Comparison of ENCODE assay signal across 8 cellular contexts in the genomic region with DNA sequence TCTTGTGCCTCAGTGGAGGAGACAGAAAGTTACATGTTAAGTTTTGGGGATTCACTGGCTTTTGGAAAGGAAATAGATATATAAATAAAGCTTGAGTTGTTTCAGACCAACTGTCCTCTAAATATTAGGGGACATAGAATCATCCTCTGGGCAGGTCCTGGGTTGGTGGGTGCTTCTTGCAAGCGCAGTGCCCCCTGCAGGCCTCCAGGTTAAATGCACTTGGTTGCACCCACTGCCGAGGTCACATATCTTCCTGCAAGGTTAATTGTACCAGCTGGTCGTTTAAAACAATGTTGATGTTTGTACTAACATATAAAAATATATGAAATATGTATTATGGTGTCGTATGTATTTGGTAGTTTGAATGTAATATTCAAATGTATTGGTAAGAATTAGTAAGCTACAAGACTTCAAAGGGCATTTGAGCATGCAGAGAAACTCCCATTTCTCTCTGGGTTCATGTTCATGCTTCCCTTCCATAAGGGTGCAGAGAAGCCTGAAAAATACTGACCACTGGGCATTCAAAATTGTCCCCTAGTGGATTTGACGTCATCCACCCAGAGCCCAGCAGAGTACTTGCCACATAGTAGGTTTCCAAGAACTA.
DNase-seq lines count a peak whose midpoint lies in the region; ATAC-seq, FAIRE-seq and TF ChIP-seq lines count a peak whose summit lies in the region.

No MANE protein-coding gene starts in this region.

- dilution Hi-C loops in mammary epithelial cell (cut with HindIII; ENCODE audit: low sequenced_read_pairs), result loop anchor here (5.0 kb wide), 1 partner anchor 94 kb away; no protein-coding TSS in a partner anchor

- peaks cover 0 to 2% (median 0%) of the 10 kb centered on the region in 3 donors for H3K36me3 Mint-ChIP-seq in CD8-positive, alpha-beta memory T cell

- CTCF ChIA-PET in mammary epithelial cell (lab: Charles Lee; ENCODE audit: low non-redundant PET), result interaction anchor here (0.6 kb wide), 1 partner anchor 86 kb away, joined by 5 read pairs; no protein-coding TSS in a partner anchor
- CTCF ChIA-PET in CD8-positive, alpha-beta memory T cell (lab: Charles Lee), result no interaction called here

- no peaks in the 10 kb centered on the region for H4K20me1 ChIP-seq in mammary epithelial cell (ENCODE audit: insufficient read depth, low read length)

- H3K4me1 ChIP-seq in BE2C, result peaks cover 10% of the 10 kb centered on the region
- peaks cover 4% of the 10 kb centered on the region for H3K4me1 ChIP-seq in mammary epithelial cell (ENCODE audit: insufficient read depth, low read length)
- peaks cover 0 to 7% of the 10 kb centered on the region in 2 donors for H3K4me1 ChIP-seq in lung (ENCODE audit: control insufficient read depth in 2 of 2, insufficient read depth in 2 of 2, low read length in 2 of 2)
- peaks cover 0 to 5% (median under 1%) of the 10 kb centered on the region in 4 donors for H3K4me1 ChIP-seq in upper lobe of left lung
- no peaks in the 10 kb centered on the region for H3K4me1 ChIP-seq in CD8-positive, alpha-beta memory T cell (ENCODE audit: insufficient read depth, low read length)

- no peak for TF ChIP-seq EP300 in upper lobe of left lung (IDR thresholded peaks at IDR 0.05)

- no peaks in the 10 kb centered on the region for H3K9me3 ChIP-seq in BE2C
- no peaks in the 10 kb centered on the region for H3K9me3 ChIP-seq in mammary epithelial cell (replicated peaks; ENCODE audit: insufficient read depth, low read length)
- no peaks in the 10 kb centered on the region for H3K9me3 ChIP-seq in lung (ENCODE audit: control insufficient read depth in 2 of 2, insufficient read depth in 1 of 2, low read length in 1 of 2)
- H3K9me3 ChIP-seq in upper lobe of left lung, result no peaks in the 10 kb centered on the region
- H3K9me3 ChIP-seq in CD8-positive, alpha-beta memory T cell (ENCODE audit: low read length), result no peaks in the 10 kb centered on the region

- no peak for TF ChIP-seq POLR2A in GM12892 (IDR thresholded peaks at IDR 0.05; ENCODE audit: low read depth, low read length)
- no peak for TF ChIP-seq POLR2A in upper lobe of left lung (IDR thresholded peaks at IDR 0.05)

- BruUV-seq in mammary epithelial cell (replicated peaks; lab: Mats Ljungman, UMichigan), result no TSS peak

- no peak overlapping the region for H3K4me3 ChIP-seq in BE2C (ENCODE audit: low read depth, low read length)
- no peak overlapping the region for H3K4me3 ChIP-seq in mammary epithelial cell (replicated peaks in 1 of 3; ENCODE audit: insufficient read depth in 1 of 3, low read depth in 2 of 3, low read length in 3 of 3)
- H3K4me3 ChIP-seq in lung, result no peak overlapping the region
- no peak overlapping the region for H3K4me3 ChIP-seq in upper lobe of left lung
- no peak overlapping the region for H3K4me3 ChIP-seq in CD8-positive, alpha-beta memory T cell (ENCODE audit: low read length)

- no peak overlapping the region for H3K27ac ChIP-seq in mammary epithelial cell (ENCODE audit: insufficient read depth, low read depth, low read length)
- H3K27ac ChIP-seq in lung (ENCODE audit: low read depth in 1 of 2, low read length in 1 of 2), result no peak overlapping the region
- no peak overlapping the region for H3K27ac ChIP-seq in upper lobe of left lung
- no peak overlapping the region for H3K27ac ChIP-seq in CD8-positive, alpha-beta memory T cell (ENCODE audit: low read depth, low read length)

- TF ChIP-seq CTCF in BE2C (IDR thresholded peaks at IDR 0.05; ENCODE audit: low read depth, low read length) (peak; percentile 77), mammary epithelial cell (conservative IDR thresholded peaks at IDR 0.05 in 1 of 2, IDR thresholded peaks at IDR 0.05 in 1 of 2; ENCODE audit: extremely low read depth in 1 of 2, insufficient read depth in 1 of 2, low read depth in 1 of 2, low read length in 2 of 2) (peak; percentile 82 to 84), lung (IDR thresholded peaks at IDR 0.05; ENCODE audit: control extremely low read depth, extremely low read depth) (peak; percentile 5), upper lobe of left lung (IDR thresholded peaks at IDR 0.05) (peak in 5 of 6 experiments; percentile 23 to 71 (median 49))

- in situ Hi-C loops in mammary epithelial cell (cut with MboI; ENCODE audit: low sequenced_read_pairs in 2 of 2), result no loop called here

- no peaks in the 10 kb centered on the region for H3K9me3 Mint-ChIP-seq in CD8-positive, alpha-beta memory T cell

- POLR2A ChIA-PET in CD8-positive, alpha-beta memory T cell (lab: Charles Lee), result no interaction called here

- no peak overlapping the region for H2AFZ ChIP-seq in mammary epithelial cell (ENCODE audit: low read depth, low read length)

- FAIRE-seq in GM12892 (lab: Jason Lieb, UNC), result no peak

- intact Hi-C loops in mammary epithelial cell (cut with micrococcal nuclease), result loop anchor here (1.0 to 2.0 kb wide), 5 partner anchors 76 to 281 kb away; no protein-coding TSS in a partner anchor

- no peak overlapping the region for H3K4me3 Mint-ChIP-seq in CD8-positive, alpha-beta memory T cell

- H3K4me2 ChIP-seq in mammary epithelial cell (ENCODE audit: insufficient read depth, low read depth, low read length), result no peak overlapping the region

- DNase-seq in BE2C (peak; percentile 39), GM12892 (ENCODE audit: insufficient read length) (peak; percentile 23), NCI-H748 (lab: John Stamatoyannopoulos, UW; ENCODE audit: unreplicated experiment) (peak; percentile 64), mammary epithelial cell (peak; percentile 21), lung (ENCODE audit: low spot score) (peak; percentile 37), upper lobe of left lung (peak in 1 of 2 donors; percentile 65)
- DNase-seq in CD8-positive, alpha-beta memory T cell, result no peak

- no peak for ATAC-seq in lung (ENCODE audit: insufficient read depth, low FRiP score)
- ATAC-seq in upper lobe of left lung (ENCODE audit: low FRiP score in 2 of 2), result no peak
- no peak for ATAC-seq in GM21381 (IDR thresholded peaks at IDR 0.05; ENCODE audit: unreplicated experiment)

- H3K36me3 ChIP-seq in BE2C (peaks cover 6% of the 10 kb centered on the region), mammary epithelial cell (ENCODE audit: insufficient read depth, low read length) (no peaks in the 10 kb centered on the region), lung (ENCODE audit: control insufficient read depth in 2 of 2, insufficient read depth in 2 of 2, low read length in 2 of 2) (no peaks in the 10 kb centered on the region), upper lobe of left lung (no peaks in the 10 kb centered on the region)
- no peaks in the 10 kb centered on the region for H3K36me3 ChIP-seq in CD8-positive, alpha-beta memory T cell (ENCODE audit: insufficient read depth, low read length)

- H3K27me3 ChIP-seq in BE2C, result no peaks in the 10 kb centered on the region
- H3K27me3 ChIP-seq in mammary epithelial cell (ENCODE audit: insufficient read depth, low read length), result no peaks in the 10 kb centered on the region
- H3K27me3 ChIP-seq in lung (ENCODE audit: control insufficient read depth, insufficient read depth), result no peaks in the 10 kb centered on the region
- H3K27me3 ChIP-seq in upper lobe of left lung, result no peaks in the 10 kb centered on the region
- H3K27me3 ChIP-seq in CD8-positive, alpha-beta memory T cell (ENCODE audit: insufficient read depth, low read length, poor library complexity, severe bottlenecking), result no peaks in the 10 kb centered on the region

- H3K79me2 ChIP-seq in mammary epithelial cell (ENCODE audit: insufficient read depth, low read length), result peaks cover 45% of the 10 kb centered on the region

- no peak overlapping the region for H3K9ac ChIP-seq in mammary epithelial cell (ENCODE audit: insufficient read depth, low read length)

- H3K27ac Mint-ChIP-seq in CD8-positive, alpha-beta memory T cell, result no peak overlapping the region

- H3K27me3 Mint-ChIP-seq in CD8-positive, alpha-beta memory T cell, result peaks cover 3 to 4% of the 10 kb centered on the region in 2 donors

- no peaks in the 10 kb centered on the region for H3K4me1 Mint-ChIP-seq in CD8-positive, alpha-beta memory T cell

- WGBS in mammary epithelial cell (ENCODE audit: low coverage, missing lambda C conversion rate), result 88% methylated on average over 4 of the region's 5 CpGs
- WGBS in lung, 2 donors, result 45 to 56% methylated on average over 5 of the region's 5 CpGs
- WGBS in upper lobe of left lung, 2 donors, result 59 to 61% methylated on average over 5 of the region's 5 CpGs

Comparison
In these comparisons a context has a peak if more than half of its experiments do, and no peak if none do; other contexts are left out.
1. DNase-seq: peak in BE2C (single experiment), GM12892 (single experiment), NCI-H748 (single experiment), mammary epithelial cell (single experiment) and lung (single experiment); none in CD8-positive, alpha-beta memory T cell (0 of 5).
2. CTCF ChIP-seq: peak in every context shown above with its lines; median percentile 83 in mammary epithelial cell; 77 in BE2C; 49 in upper lobe of left lung; 5 in lung.